ENCODE assay signal across 23 cellular contexts in the genomic region with DNA sequence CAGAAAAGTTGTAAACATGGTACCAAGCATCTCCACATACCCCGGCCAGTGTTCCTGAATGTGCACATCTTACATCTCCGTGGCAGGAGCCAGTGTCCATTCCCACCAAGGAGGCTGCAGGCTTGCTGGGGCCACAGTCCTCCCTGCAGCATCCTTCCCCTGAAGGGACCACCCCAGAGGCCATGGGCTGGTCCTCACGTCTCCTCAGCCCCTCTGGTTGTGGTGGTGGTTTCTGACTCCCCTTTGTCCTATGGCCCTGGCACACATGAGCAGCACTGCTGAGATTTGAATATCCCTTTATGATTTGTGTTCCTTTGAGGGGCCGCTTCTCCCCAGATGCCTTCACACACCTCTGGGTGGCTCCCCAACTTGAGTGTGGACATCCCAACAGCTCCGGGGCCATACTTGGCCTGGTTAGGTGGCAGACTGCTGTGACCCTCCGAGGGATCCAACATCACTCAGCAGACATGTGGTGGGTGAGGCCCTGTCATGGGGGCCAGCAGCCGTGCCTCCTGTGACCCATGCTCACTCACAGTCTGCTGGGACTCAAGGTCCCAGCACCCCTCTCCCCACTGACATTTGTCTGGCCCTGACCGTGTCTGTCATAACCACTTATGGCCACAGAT. TPM values are rescaled to one million over a fixed set of nuclear protein-coding genes. Genes with fewer than 3 reads are reported as not detected.
DNase-seq lines count a peak whose midpoint lies in the region; ATAC-seq and TF ChIP-seq lines count a peak whose summit lies in the region.
"Had no signal": no experiment of that assay in that cellular context is flagged by ENCODE, and none has a peak within 500 bp of the region (broad histone marks: within the 10 kb centered on the region; RNA-seq: fewer than 3 reads in every experiment).

No MANE protein-coding gene starts in this region.

- peak in 1 of 7 experiments; percentile 46 for DNase-seq in CD8-positive, alpha-beta T cell
- no peak for DNase-seq in HFFc6
- DNase-seq in left lobe of liver (ENCODE audit: low spot score), result peak; percentile 40
- peak; percentile 31 for DNase-seq in sciatic nerve (ENCODE audit: low spot score)
- no peak for DNase-seq in stimulated activated CD4-positive, alpha-beta T cell treated with anti-CD3 and anti-CD28 coated beads, Interleukin-15, amount 100 ng/mL, for 24 hours
- DNase-seq in NCI-H1417 treated with DMSO at 0.1 percent for 48 hours (lab: John Stamatoyannopoulos, UW), result no peak
- DNase-seq in NCI-H526 treated with DMSO at 0.1 percent for 48 hours (lab: John Stamatoyannopoulos, UW), result no peak
- DNase-seq: AML-193; amniotic stem cell; COR-L47; heart right ventricle; Kasumi-1; left colon; midbrain; NCI-H1694 treated with DMSO at 0.1 percent for 48 hours; stimulated activated naive CD4-positive, alpha-beta T cell treated with Interleukin-2 at 50 U/mL for 16 hours; T1000 had no signal

- no peaks in the 10 kb centered on the region for H3K27me3 Mint-ChIP-seq in CD8-positive, alpha-beta T cell (ENCODE audit: low read depth)
- no peaks in the 10 kb centered on the region; the same call in 1 of the 2 replicates for H3K27me3 Mint-ChIP-seq in HFFc6 (ENCODE audit: insufficient read depth)

- no peak overlapping the region for H3K4me3 Mint-ChIP-seq in CD8-positive, alpha-beta T cell
- no peak overlapping the region for H3K4me3 Mint-ChIP-seq in HFFc6

- H3K4me3 ChIP-seq in CD8-positive, alpha-beta T cell (ENCODE audit: low read depth, low read length), result no peak overlapping the region
- H3K4me3 ChIP-seq: cardiac muscle cell, heart right ventricle, prostate gland, thoracic aorta had no signal

- H3K9me3 Mint-ChIP-seq in CD8-positive, alpha-beta T cell, result no peaks in the 10 kb centered on the region
- H3K9me3 Mint-ChIP-seq in HFFc6, result no peaks in the 10 kb centered on the region
- H3K9me3 Mint-ChIP-seq: activated T-helper 2 cell treated with anti-CD3 and anti-CD28 coated beads, Interferon-gamma antibody, Interleukin-2, Interleukin-4, amounts not matched to agents 10 μg/mL and 5 μg/mL and 100 μg/mL, durations not matched to agents 14 hours and 24 hours and 36 hours; neural crest cell had no signal

- H3K27ac Mint-ChIP-seq in CD8-positive, alpha-beta T cell, result peak overlapping the region; percentile 32
- H3K27ac Mint-ChIP-seq in HFFc6, result peak overlapping the region; percentile 43; the same call in 1 of the 2 replicates
- H3K27ac Mint-ChIP-seq: activated T-helper 2 cell treated with anti-CD3 and anti-CD28 coated beads, Interferon-gamma antibody, Interleukin-2, Interleukin-4, amounts not matched to agents 10 μg/mL and 5 μg/mL and 100 μg/mL, durations not matched to agents 14 hours and 24 hours and 36 hours had no signal

- CTCF ChIA-PET in CD8-positive, alpha-beta T cell (lab: Charles Lee), result no interaction called here

- H3K4me1 ChIP-seq in CD8-positive, alpha-beta T cell (ENCODE audit: insufficient read depth, low read length), result peaks cover 12% of the 10 kb centered on the region

- no peaks in the 10 kb centered on the region for H3K36me3 ChIP-seq in CD8-positive, alpha-beta T cell (ENCODE audit: insufficient read depth, low read length)
- H3K36me3 ChIP-seq: cardiac muscle cell, heart right ventricle, prostate gland, thoracic aorta had no signal

- no peak overlapping the region for H3K27ac ChIP-seq in CD8-positive, alpha-beta T cell (ENCODE audit: low read depth, low read length)
- H3K27ac ChIP-seq: cardiac muscle cell, prostate gland, thoracic aorta had no signal

- no peak for TF ChIP-seq CTCF in CD8-positive, alpha-beta T cell (IDR thresholded peaks at IDR 0.05)
- no peak for TF ChIP-seq CTCF in HFFc6 (IDR thresholded peaks at IDR 0.05)

- H3K27me3 ChIP-seq in CD8-positive, alpha-beta T cell (ENCODE audit: insufficient read depth, low read length), result no peaks in the 10 kb centered on the region
- H3K27me3 ChIP-seq: cardiac muscle cell, heart right ventricle had no signal

- peaks cover 3% of the 10 kb centered on the region for H3K36me3 Mint-ChIP-seq in CD8-positive, alpha-beta T cell
- no peaks in the 10 kb centered on the region for H3K36me3 Mint-ChIP-seq in HFFc6 (ENCODE audit: low read depth)

- POLR2A ChIA-PET in CD8-positive, alpha-beta T cell (lab: Charles Lee), result no interaction called here

- H3K9me3 ChIP-seq in CD8-positive, alpha-beta T cell (ENCODE audit: low read length), result no peaks in the 10 kb centered on the region
- H3K9me3 ChIP-seq: heart right ventricle, prostate gland, thoracic aorta had no signal

- H3K4me1 Mint-ChIP-seq in CD8-positive, alpha-beta T cell (ENCODE audit: low read depth), result peaks cover 67% of the 10 kb centered on the region
- H3K4me1 Mint-ChIP-seq in HFFc6 (ENCODE audit: low read depth), result peaks cover 50% of the 10 kb centered on the region

- no peak for ATAC-seq in CD8-positive, alpha-beta T cell
- ATAC-seq in left lobe of liver (no peak), sciatic nerve (no peak)
- ATAC-seq: activated CD4-positive, CD25-positive, alpha-beta regulatory T cell treated with anti-CD3 and anti-CD28 coated beads, Interleukin-2, amount 50 U/mL, for 24 hours; heart right ventricle; left colon had no signal

- intact Hi-C loops in CD8-positive, alpha-beta T cell (cut with DNase I, micrococcal nuclease), result no loop called here
- intact Hi-C loops in sciatic nerve (cut with DNase I), result no loop called here

RNA-seq across cellular contexts. Expression of gene PHF2, which starts 14.3 kb away (rescaled TPM):
- total RNA-seq in CD8-positive, alpha-beta T cell, result 10 to 100 TPM; 23.9 to 25.7 TPM
- total RNA-seq in HFFc6 (2021; fragmentation: NEBNext Ultra II Directional; extraction: Animal tissue kit (Norgen Biotek cat#: 25700)), result 10 to 100 TPM; 15.4 to 17.5 (median 16.6) TPM
- 7.3 TPM for total RNA-seq in left lobe of liver
- 41.5 TPM for total RNA-seq in sciatic nerve

Comparison
In these comparisons a context has a peak if more than half of its experiments do, and no peak if none do; other contexts are left out.
1. DNase-seq: peak in left lobe of liver (single experiment) and sciatic nerve (single experiment); none in HFFc6 (single experiment), stimulated activated CD4-positive, alpha-beta T cell treated with anti-CD3 and anti-CD28 coated beads, Interleukin-15, amount 100 ng/mL, for 24 hours (single experiment), NCI-H1417 treated with DMSO at 0.1 percent for 48 hours (single experiment) and NCI-H526 treated with DMSO at 0.1 percent for 48 hours (single experiment).